In genomic region chr7:47350425-47350824, GRCh38 we compare ENCODE assay signal across 17 cellular contexts.
DNase-seq lines count a peak whose midpoint lies in the region; ATAC-seq and TF ChIP-seq lines count a peak whose summit lies in the region.
"Had no signal": no experiment of that assay in that cellular context is flagged by ENCODE, and none has a peak within 500 bp of the region (broad histone marks: within the 10 kb centered on the region; RNA-seq: fewer than 3 reads in every experiment).

No MANE protein-coding gene starts in this region.

- H3K4me3 ChIP-seq in BLaER1 treated with 17β-estradiol and CSF1 and Interleukin-3, amounts not matched to agents 10 nM and 100 nM = no peak overlapping the region
- no peak overlapping the region for H3K4me3 ChIP-seq in stomach
- H3K4me3 ChIP-seq: K562, MG63 had no signal

- H3K4me1 ChIP-seq in BLaER1 treated with 17β-estradiol and CSF1 and Interleukin-3, amounts not matched to agents 10 nM and 100 nM = peaks cover 13 to 44% (median 37%) of the 10 kb centered on the region in 10 experiments
- H3K4me1 ChIP-seq in stomach = peaks cover 13 to 26% (median 17%) of the 10 kb centered on the region in 4 donors

- H3K4me1 Mint-ChIP-seq in WTC11 = 0 out of 2 replicates have a peak, but pooled peaks cover 2% of the 10 kb centered on the region
- H3K4me1 Mint-ChIP-seq in nephron = peaks cover 24% of the 10 kb centered on the region
- H3K4me1 Mint-ChIP-seq: H9 had no signal

- no peaks in the 10 kb centered on the region for H3K9me3 Mint-ChIP-seq in WTC11
- H3K9me3 Mint-ChIP-seq in nephron = no peaks in the 10 kb centered on the region
- H3K9me3 Mint-ChIP-seq: H9, HFFc6 had no signal

- no peak overlapping the region for H3K27ac Mint-ChIP-seq in WTC11
- H3K27ac Mint-ChIP-seq in nephron = peak overlapping the region in 2 of 3 experiments; percentile 34 to 36
- H3K27ac Mint-ChIP-seq: HFFc6 had no signal

- TF ChIP-seq EP300 in stomach (IDR thresholded peaks at IDR 0.05) = no peak

- no peaks in the 10 kb centered on the region for H3K27me3 ChIP-seq in BLaER1 treated with 17β-estradiol and CSF1 and Interleukin-3, amounts not matched to agents 10 nM and 100 nM
- H3K27me3 ChIP-seq in stomach = no peaks in the 10 kb centered on the region
- H3K27me3 ChIP-seq: MG63 had no signal

- H3K4me2 ChIP-seq in BLaER1 treated with 17β-estradiol and CSF1 and Interleukin-3, amounts not matched to agents 10 nM and 100 nM = peak overlapping the region in 9 of 11 experiments; percentile 40 to 77 (median 64); a peak in 17 of 22 replicates

- no peaks in the 10 kb centered on the region for H3K9me3 ChIP-seq in BLaER1 treated with 17β-estradiol and CSF1 and Interleukin-3, amounts not matched to agents 10 nM and 100 nM (replicated peaks in 1 of 11)
- no peaks in the 10 kb centered on the region for H3K9me3 ChIP-seq in stomach
- H3K9me3 ChIP-seq: MG63 had no signal

- H3K27me3 Mint-ChIP-seq in WTC11 (ENCODE audit: low read depth) = no peaks in the 10 kb centered on the region
- H3K27me3 Mint-ChIP-seq in nephron (ENCODE audit: low read depth) = no peaks in the 10 kb centered on the region

- intact Hi-C loops in stomach (cut with DNase I; ENCODE audit: low total_unique reads) = no loop called here

- no peak overlapping the region for H3K27ac ChIP-seq in BLaER1 treated with 17β-estradiol and CSF1 and Interleukin-3, amounts not matched to agents 10 nM and 100 nM
- H3K27ac ChIP-seq in stomach = no peak overlapping the region

- H3K4me3 Mint-ChIP-seq in WTC11 (no peak overlapping the region), nephron (no peak overlapping the region)
- H3K4me3 Mint-ChIP-seq: H9, HFFc6 had no signal

- 43 to 82% (median 65%) methylated on average over 3 to 5 of the region's 5 CpGs for WGBS in stomach, 5 donors

- TF ChIP-seq CTCF in WTC11 (IDR thresholded peaks at IDR 0.05) = no peak
- TF ChIP-seq CTCF in nephron (IDR thresholded peaks at IDR 0.05; ENCODE audit: unreplicated experiment in 3 of 3) = no peak
- TF ChIP-seq CTCF in stomach (IDR thresholded peaks at IDR 0.05) = no peak

- peak; percentile 4 for DNase-seq in WTC11 (ENCODE audit: low spot score)
- peak; percentile 23 for DNase-seq in stomach
- no peak for DNase-seq in NCI-H1436 treated with DMSO at 0.1 percent for 48 hours (lab: John Stamatoyannopoulos, UW)
- no peak for DNase-seq in ecto neural progenitor cell (ENCODE audit: low spot score)
- DNase-seq in activated CD4-positive, alpha-beta T cell treated with anti-CD3 and anti-CD28 coated beads for 4 hours = no peak
- no peak for DNase-seq in T-helper 2 cell
- DNase-seq: AML-193, H9, HFFc6, MG63, NCI-H187, NCI-H446, NCI-H526 treated with DMSO at 0.1 percent for 48 hours, Right ventricle myocardium superior had no signal

- peaks cover 0 to 100% (median 38%) of the 10 kb centered on the region in 11 experiments; a peak in 14 of 22 replicates for H4K20me1 ChIP-seq in BLaER1 treated with 17β-estradiol and CSF1 and Interleukin-3, amounts not matched to agents 10 nM and 100 nM

- TF ChIP-seq POLR2A in stomach (IDR thresholded peaks at IDR 0.05) = no peak

- ATAC-seq in WTC11 = no peak

- no peak overlapping the region for H3K9ac ChIP-seq in BLaER1 treated with 17β-estradiol and CSF1 and Interleukin-3, amounts not matched to agents 10 nM and 100 nM

- POLR2A ChIA-PET in WTC11 (lab: Charles Lee) = no interaction called here

- H3K36me3 Mint-ChIP-seq in WTC11 (no peaks in the 10 kb centered on the region), nephron (ENCODE audit: low read depth) (peaks cover 11% of the 10 kb centered on the region)

- peaks cover 0 to 100% (median 14%) of the 10 kb centered on the region in 11 experiments; a peak in 11 of 22 replicates for H3K36me3 ChIP-seq in BLaER1 treated with 17β-estradiol and CSF1 and Interleukin-3, amounts not matched to agents 10 nM and 100 nM
- H3K36me3 ChIP-seq in stomach = peaks cover 8 to 43% (median 22%) of the 10 kb centered on the region in 4 donors
- H3K36me3 ChIP-seq: MG63 had no signal

- CTCF ChIA-PET in WTC11 (lab: Charles Lee) = interaction anchor here (0.5 to 1.1 kb wide), 3 partner anchors 71 to 85 kb away, joined by 3 to 5 read pairs (median 4); no protein-coding TSS in a partner anchor

TF ChIP-seq in WTC11, 78 proteins besides CTCF, POLR2A, EP300 and RAD21:
- TF ChIP-seq ATF3 (CRISPR knock-in tag; conservative IDR thresholded peaks at IDR 0.05) (no peak), SMAD4 (CRISPR knock-in tag; IDR thresholded peaks at IDR 0.05) (no peak), ETV6 (CRISPR knock-in tag; IDR thresholded peaks at IDR 0.05) (no peak), MLX (CRISPR knock-in tag; IDR thresholded peaks at IDR 0.05) (no peak), ZBTB21 (CRISPR knock-in tag; IDR thresholded peaks at IDR 0.05; ENCODE audit: borderline replicate concordance) (no peak), OVOL2 (CRISPR knock-in tag; IDR thresholded peaks at IDR 0.05; ENCODE audit: borderline replicate concordance) (no peak), FOXP1 (CRISPR knock-in tag; IDR thresholded peaks at IDR 0.05; ENCODE audit: borderline replicate concordance) (no peak), ELF4 (CRISPR knock-in tag; IDR thresholded peaks at IDR 0.05; ENCODE audit: low read depth) (no peak), ZNF232 (CRISPR knock-in tag; IDR thresholded peaks at IDR 0.05) (no peak), ATF1 (CRISPR knock-in tag; IDR thresholded peaks at IDR 0.05) (no peak)

Comparison
In these comparisons a context has a peak if more than half of its experiments do, and no peak if none do; other contexts are left out.
1. DNase-seq: peak in WTC11 (single experiment) and stomach (single experiment); none in NCI-H1436 treated with DMSO at 0.1 percent for 48 hours (single experiment), ecto neural progenitor cell (single experiment), activated CD4-positive, alpha-beta T cell treated with anti-CD3 and anti-CD28 coated beads for 4 hours (0 of 2) and T-helper 2 cell (0 of 5).